Comparison of ENCODE assay signal across 13 cellular contexts in genomic region chr11:10568486-10568941, GRCh38. TPM values are rescaled to one million over a fixed set of nuclear protein-coding genes. Genes with fewer than 3 reads are reported as not detected.
DNase-seq lines count a peak whose midpoint lies in the region; ATAC-seq and TF ChIP-seq lines count a peak whose summit lies in the region.
"Had no signal": no experiment of that assay in that cellular context is flagged by ENCODE, and none has a peak within 500 bp of the region (broad histone marks: within the 10 kb centered on the region; RNA-seq: fewer than 3 reads in every experiment).

A gene with protein sequence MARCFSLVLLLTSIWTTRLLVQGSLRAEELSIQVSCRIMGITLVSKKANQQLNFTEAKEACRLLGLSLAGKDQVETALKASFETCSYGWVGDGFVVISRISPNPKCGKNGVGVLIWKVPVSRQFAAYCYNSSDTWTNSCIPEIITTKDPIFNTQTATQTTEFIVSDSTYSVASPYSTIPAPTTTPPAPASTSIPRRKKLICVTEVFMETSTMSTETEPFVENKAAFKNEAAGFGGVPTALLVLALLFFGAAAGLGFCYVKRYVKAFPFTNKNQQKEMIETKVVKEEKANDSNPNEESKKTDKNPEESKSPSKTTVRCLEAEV (minus strand): TSS chr11:10568665. CDS start chr11:10568532, 133 bp downstream.

- in situ Hi-C loops in brain microvascular endothelial cell (cut with HindIII; ENCODE audit: low pct_ligation_motif_present, low sequenced_read_pairs), result no loop called here

- TF ChIP-seq POLR2A in thyroid gland (IDR thresholded peaks at IDR 0.05), result peak in 1 of 2 donors; percentile 34

- H3K27ac ChIP-seq in brain microvascular endothelial cell, result peak within 1 kb of the TSS; percentile 71
- H3K27ac ChIP-seq in thyroid gland, result peak within 1 kb of the TSS in 2 of 3 donors; percentile 15 to 48
- H3K27ac ChIP-seq in CD4-positive, alpha-beta memory T cell (ENCODE audit: low read depth, low read length), result no peak within 1 kb of the TSS

- WGBS in thyroid gland, 2 donors, result 65 to 79% methylated on average over 7 of the region's 7 CpGs

- H3K4me1 Mint-ChIP-seq in naive B cell, result peaks cover 48 to 67% (median 66%) of the 10 kb centered on the region in 3 donors
- no peaks in the 10 kb centered on the region for H3K4me1 Mint-ChIP-seq in CD4-positive, alpha-beta memory T cell
- H3K4me1 Mint-ChIP-seq in activated T-helper 1 cell treated with anti-CD3 and anti-CD28 coated beads, Interleukin-12 subunit alpha, Interleukin-12 subunit beta, Interleukin-2, Interleukin-4 antibody, amounts not matched to agents 30 ng/mL and 10 ng/mL and 1 ng/mL, durations not matched to agents 14 hours and 24 hours and 36 hours (ENCODE audit: low read depth), result no peaks in the 10 kb centered on the region

- no peaks in the 10 kb centered on the region for H3K27me3 ChIP-seq in brain microvascular endothelial cell (replicated peaks)
- H3K27me3 ChIP-seq in thyroid gland, result no peaks in the 10 kb centered on the region
- H3K27me3 ChIP-seq in CD4-positive, alpha-beta memory T cell (ENCODE audit: insufficient read depth, low read length), result no peaks in the 10 kb centered on the region

- intact Hi-C loops in left cardiac atrium (cut with DNase I), result no loop called here
- intact Hi-C loops in thyroid gland (cut with DNase I), result no loop called here
- intact Hi-C loops in CD4-positive, alpha-beta memory T cell (cut with micrococcal nuclease), result no loop called here
- intact Hi-C loops in activated T-helper 1 cell treated with anti-CD3 and anti-CD28 coated beads, Interleukin-12 subunit alpha, Interleukin-12 subunit beta, Interleukin-2, Interleukin-4 antibody, amounts not matched to agents 30 ng/mL and 10 ng/mL and 1 ng/mL, durations not matched to agents 14 hours and 24 hours and 36 hours (cut with micrococcal nuclease), result no loop called here

- H3K27ac Mint-ChIP-seq in naive B cell, result peak within 1 kb of the TSS in 4 of 6 donors; percentile 9 to 82 (median 46)
- no peak within 1 kb of the TSS for H3K27ac Mint-ChIP-seq in CD4-positive, alpha-beta memory T cell
- no peak within 1 kb of the TSS for H3K27ac Mint-ChIP-seq in activated T-helper 1 cell treated with anti-CD3 and anti-CD28 coated beads, Interleukin-12 subunit alpha, Interleukin-12 subunit beta, Interleukin-2, Interleukin-4 antibody, amounts not matched to agents 30 ng/mL and 10 ng/mL and 1 ng/mL, durations not matched to agents 14 hours and 24 hours and 36 hours
- H3K27ac Mint-ChIP-seq: activated CD4-positive, alpha-beta memory T cell treated with anti-CD3 and anti-CD28 coated beads for 36 hours; activated naive CD4-positive, alpha-beta T cell treated with anti-CD3 and anti-CD28 coated beads for 36 hours had no signal

- H3K36me3 ChIP-seq in brain microvascular endothelial cell (replicated peaks) (no peaks in the 10 kb centered on the region), thyroid gland (no peaks in the 10 kb centered on the region)
- no peaks in the 10 kb centered on the region for H3K36me3 ChIP-seq in CD4-positive, alpha-beta memory T cell (ENCODE audit: insufficient read depth, low read length)

- CTCF ChIA-PET in CD4-positive, alpha-beta memory T cell (lab: Charles Lee; ENCODE audit: partially characterized antibody), result no interaction called here

- peak within 1 kb of the TSS in 1 of 8 donors; percentile 45 for H3K4me3 Mint-ChIP-seq in naive B cell
- no peak within 1 kb of the TSS for H3K4me3 Mint-ChIP-seq in CD4-positive, alpha-beta memory T cell
- no peak within 1 kb of the TSS for H3K4me3 Mint-ChIP-seq in activated T-helper 1 cell treated with anti-CD3 and anti-CD28 coated beads, Interleukin-12 subunit alpha, Interleukin-12 subunit beta, Interleukin-2, Interleukin-4 antibody, amounts not matched to agents 30 ng/mL and 10 ng/mL and 1 ng/mL, durations not matched to agents 14 hours and 24 hours and 36 hours
- H3K4me3 Mint-ChIP-seq: activated CD4-positive, alpha-beta memory T cell treated with anti-CD3 and anti-CD28 coated beads for 36 hours; activated naive CD4-positive, alpha-beta T cell treated with anti-CD3 and anti-CD28 coated beads for 36 hours had no signal

- H3K27me3 Mint-ChIP-seq in naive B cell, result no peaks in the 10 kb centered on the region
- peaks cover 5 to 8% of the 10 kb centered on the region in 2 donors for H3K27me3 Mint-ChIP-seq in CD4-positive, alpha-beta memory T cell
- H3K27me3 Mint-ChIP-seq in activated T-helper 1 cell treated with anti-CD3 and anti-CD28 coated beads, Interleukin-12 subunit alpha, Interleukin-12 subunit beta, Interleukin-2, Interleukin-4 antibody, amounts not matched to agents 30 ng/mL and 10 ng/mL and 1 ng/mL, durations not matched to agents 14 hours and 24 hours and 36 hours (ENCODE audit: insufficient read depth), result peaks cover 16% of the 10 kb centered on the region
- H3K27me3 Mint-ChIP-seq: activated CD4-positive, alpha-beta memory T cell treated with anti-CD3 and anti-CD28 coated beads for 36 hours had no signal

- peak; percentile 84 for DNase-seq in brain microvascular endothelial cell
- peak; percentile 33 for DNase-seq in left cardiac atrium
- no peak for DNase-seq in naive B cell
- peak in 1 of 2 donors; percentile 8 for DNase-seq in thyroid gland
- no peak for DNase-seq in CD4-positive, alpha-beta memory T cell
- no peak for DNase-seq in SKM-1 (lab: John Stamatoyannopoulos, UW; ENCODE audit: unreplicated experiment)
- no peak for DNase-seq in activated T-helper 1 cell treated with anti-CD3 and anti-CD28 coated beads, Interleukin-12 subunit alpha, Interleukin-12 subunit beta, Interleukin-2, Interleukin-4 antibody, amounts not matched to agents 30 ng/mL and 10 ng/mL and 1 ng/mL, durations not matched to agents 14 hours and 24 hours and 36 hours (ENCODE audit: low spot score)
- DNase-seq: activated CD4-positive, alpha-beta memory T cell treated with anti-CD3 and anti-CD28 coated beads for 36 hours; activated naive CD4-positive, alpha-beta T cell treated with anti-CD3 and anti-CD28 coated beads for 36 hours; C1 segment of cervical spinal cord; effector CD8-positive, alpha-beta T cell; NCI-H1417 had no signal

- POLR2A ChIA-PET in CD4-positive, alpha-beta memory T cell (lab: Charles Lee; ENCODE audit: partially characterized antibody), result no interaction called here

- H3K36me3 Mint-ChIP-seq in naive B cell, result peaks cover 0 to 12% of the 10 kb centered on the region in 2 donors
- no peaks in the 10 kb centered on the region for H3K36me3 Mint-ChIP-seq in CD4-positive, alpha-beta memory T cell
- no peaks in the 10 kb centered on the region for H3K36me3 Mint-ChIP-seq in activated T-helper 1 cell treated with anti-CD3 and anti-CD28 coated beads, Interleukin-12 subunit alpha, Interleukin-12 subunit beta, Interleukin-2, Interleukin-4 antibody, amounts not matched to agents 30 ng/mL and 10 ng/mL and 1 ng/mL, durations not matched to agents 14 hours and 24 hours and 36 hours (ENCODE audit: low read depth)
- H3K36me3 Mint-ChIP-seq: activated CD4-positive, alpha-beta memory T cell treated with anti-CD3 and anti-CD28 coated beads for 36 hours had no signal

- H3K4me1 ChIP-seq in thyroid gland, result no peaks in the 10 kb centered on the region
- no peaks in the 10 kb centered on the region for H3K4me1 ChIP-seq in CD4-positive, alpha-beta memory T cell (ENCODE audit: insufficient read depth, low read length)

- peak; percentile 54 to 84 for ATAC-seq in left cardiac atrium
- no peak for ATAC-seq in naive B cell (ENCODE audit: low read depth in 2 of 2)
- ATAC-seq in GM21526 (IDR thresholded peaks at IDR 0.05; ENCODE audit: low FRiP score, unreplicated experiment), result no peak

- peaks cover 0 to 1% (median 0%) of the 10 kb centered on the region in 7 donors for H3K9me3 Mint-ChIP-seq in naive B cell
- H3K9me3 Mint-ChIP-seq in CD4-positive, alpha-beta memory T cell, result no peaks in the 10 kb centered on the region
- H3K9me3 Mint-ChIP-seq in activated T-helper 1 cell treated with anti-CD3 and anti-CD28 coated beads, Interleukin-12 subunit alpha, Interleukin-12 subunit beta, Interleukin-2, Interleukin-4 antibody, amounts not matched to agents 30 ng/mL and 10 ng/mL and 1 ng/mL, durations not matched to agents 14 hours and 24 hours and 36 hours, result no peaks in the 10 kb centered on the region
- H3K9me3 Mint-ChIP-seq: activated CD4-positive, alpha-beta memory T cell treated with anti-CD3 and anti-CD28 coated beads for 36 hours; activated naive CD4-positive, alpha-beta T cell treated with anti-CD3 and anti-CD28 coated beads for 36 hours had no signal

- H3K4me3 ChIP-seq in brain microvascular endothelial cell (ENCODE audit: low read depth, low read length), result no peak within 1 kb of the TSS
- H3K4me3 ChIP-seq in thyroid gland (replicated peaks in 1 of 3), result no peak within 1 kb of the TSS
- no peak within 1 kb of the TSS for H3K4me3 ChIP-seq in CD4-positive, alpha-beta memory T cell (ENCODE audit: low read length in 2 of 2)

- TF ChIP-seq CTCF in brain microvascular endothelial cell (IDR thresholded peaks at IDR 0.05; ENCODE audit: low read depth, low read length, missing control alignments), result no peak
- no peak for TF ChIP-seq CTCF in thyroid gland (IDR thresholded peaks at IDR 0.05)

- no peaks in the 10 kb centered on the region for H3K9me3 ChIP-seq in thyroid gland
- H3K9me3 ChIP-seq in CD4-positive, alpha-beta memory T cell (ENCODE audit: control insufficient read depth in 1 of 2, low read length in 2 of 2), result no peaks in the 10 kb centered on the region

RNA-seq across cellular contexts. Expression of the gene that starts here (rescaled TPM):
- total RNA-seq in left cardiac atrium (100 to 1,000 TPM in 1 of 2 donors, 10 to 100 TPM in 1; 95.2 to 250 TPM), thyroid gland (100 to 1,000 TPM in 1 of 4 donors, 10 to 100 TPM in 3; 27.2 to 185 (median 73.5) TPM)
- under 1 TPM in 5 of 6 donors, not detected in 1; 0.08 to 0.38 (median 0.29) TPM for polyA plus RNA-seq in naive B cell (ENCODE audit: low read depth in 6 of 6)
- not detected for total RNA-seq in CD4-positive, alpha-beta memory T cell
- not detected for polyA plus RNA-seq in CD4-positive, alpha-beta memory T cell
- not detected in 2 replicates for total RNA-seq in activated T-helper 1 cell treated with anti-CD3 and anti-CD28 coated beads, Interleukin-12 subunit alpha, Interleukin-12 subunit beta, Interleukin-2, Interleukin-4 antibody, amounts not matched to agents 30 ng/mL and 10 ng/mL and 1 ng/mL, durations not matched to agents 14 hours and 24 hours and 36 hours
- total RNA-seq: activated CD4-positive, alpha-beta memory T cell treated with anti-CD3 and anti-CD28 coated beads for 36 hours; activated naive CD4-positive, alpha-beta T cell treated with anti-CD3 and anti-CD28 coated beads for 36 hours had no signal

Comparison
In these comparisons a context has a peak if more than half of its experiments do, and no peak if none do; other contexts are left out.
1. RNA of the gene that starts here (total RNA-seq): 95.2 to 250 TPM in left cardiac atrium and 27.2 to 185 TPM in thyroid gland; not detected in CD4-positive, alpha-beta memory T cell and not detected in activated T-helper 1 cell treated with anti-CD3 and anti-CD28 coated beads, Interleukin-12 subunit alpha, Interleukin-12 subunit beta, Interleukin-2, Interleukin-4 antibody, amounts not matched to agents 30 ng/mL and 10 ng/mL and 1 ng/mL, durations not matched to agents 14 hours and 24 hours and 36 hours; every median in the first group is over 10 times any median in the second.
2. DNase-seq: peak in brain microvascular endothelial cell (single experiment) and left cardiac atrium (single experiment); none in naive B cell (single experiment), CD4-positive, alpha-beta memory T cell (0 of 5), SKM-1 (single experiment) and activated T-helper 1 cell treated with anti-CD3 and anti-CD28 coated beads, Interleukin-12 subunit alpha, Interleukin-12 subunit beta, Interleukin-2, Interleukin-4 antibody, amounts not matched to agents 30 ng/mL and 10 ng/mL and 1 ng/mL, durations not matched to agents 14 hours and 24 hours and 36 hours (single experiment).
3. ATAC-seq: peak in left cardiac atrium (2 of 2); none in naive B cell (0 of 2) and GM21526 (single experiment).
4. H3K27ac Mint-ChIP-seq: peak in naive B cell (4 of 6); none in CD4-positive, alpha-beta memory T cell (0 of 7) and activated T-helper 1 cell treated with anti-CD3 and anti-CD28 coated beads, Interleukin-12 subunit alpha, Interleukin-12 subunit beta, Interleukin-2, Interleukin-4 antibody, amounts not matched to agents 30 ng/mL and 10 ng/mL and 1 ng/mL, durations not matched to agents 14 hours and 24 hours and 36 hours (single experiment).